12 cellular contexts compared by ENCODE assay signal in genomic region chr5:64003966-64004365, GRCh38. TPM values are rescaled to one million over a fixed set of nuclear protein-coding genes. Genes with fewer than 3 reads are reported as not detected.
"Had no signal": no experiment of that assay in that cellular context is flagged by ENCODE, and none has a peak within 500 bp of the region (broad histone marks: within the 10 kb centered on the region; RNA-seq: fewer than 3 reads in every experiment).

No MANE protein-coding gene starts in this region.

- H3K27ac Mint-ChIP-seq: HFFc6, IgD-negative memory B cell had no signal

- H3K4me3 Mint-ChIP-seq: HFFc6, IgD-negative memory B cell had no signal

- H3K4me1 ChIP-seq: HAP-1 had no signal

- DNase-seq: GM23248, GOT3, H7, HFFc6, KBM-7 had no signal

- H3K27ac ChIP-seq: GM23248, HL-60 had no signal

- H3K36me3 Mint-ChIP-seq: IgD-negative memory B cell had no signal

- FAIRE-seq: HTR-8/SVneo had no signal

- H3K27me3 Mint-ChIP-seq: IgD-negative memory B cell had no signal

- ATAC-seq: HCT116 had no signal

- H3K9ac ChIP-seq: GM23248 had no signal

- H3K4me3 ChIP-seq: GM23248, HAP-1 had no signal

- H3K4me1 Mint-ChIP-seq: IgD-negative memory B cell had no signal

- H2AFZ ChIP-seq: GM23248 had no signal

- H3K9me3 ChIP-seq: HAP-1 had no signal

- H3K36me3 ChIP-seq: HAP-1 had no signal

RNA-seq across cellular contexts. Expression of gene HTR1A, which starts 41.7 kb away (rescaled TPM):
- total RNA-seq: GM23248, H4, H7, HFFc6, HT-29 had no signal
- polyA plus RNA-seq: GM23248, IgD-negative memory B cell had no signal
